Comparison of ENCODE assay signal across 1 cellular context in genomic region chr11:85889676-85890579, GRCh38.
TF ChIP-seq lines count a peak whose summit lies in the region.

No MANE protein-coding gene starts in this region.

TF ChIP-seq in K562, 482 proteins besides CTCF, POLR2A, EP300 and RAD21 (continued from another document):
- TF ChIP-seq E2F5 (CRISPR knock-in tag; IDR thresholded peaks at IDR 0.05): no peak
